ENCODE assay signal across 27 cellular contexts in genomic region chr1:166113630-166114029, GRCh38.
"Had no signal": no experiment of that assay in that cellular context is flagged by ENCODE, and none has a peak within 500 bp of the region (broad histone marks: within the 10 kb centered on the region; RNA-seq: fewer than 3 reads in every experiment).

No MANE protein-coding gene starts in this region.

- H3K27ac ChIP-seq: stomach, suprapubic skin, testis, thoracic aorta, thyroid gland, tibial artery, tibial nerve, transverse colon, upper lobe of left lung, upper lobe of right lung, uterus had no signal

- H3K4me3 ChIP-seq: stomach, suprapubic skin, testis, thoracic aorta, thyroid gland, tibial artery, tibial nerve, transverse colon, upper lobe of left lung, upper lobe of right lung, uterus had no signal

- H3K36me3 Mint-ChIP-seq: stimulated activated memory B cell treated with anti-CD40 and anti-IgM and Interleukin-4, amounts not matched to agents 10 μg/mL and 1 μg/mL and 100 μg/mL, for 72 hours; stimulated activated naive B cell treated with anti-CD40 and anti-IgM and Interleukin-4, amounts not matched to agents 10 μg/mL and 1 μg/mL and 100 μg/mL, for 72 hours; type B pancreatic cell had no signal

- H3K4me1 Mint-ChIP-seq: stimulated activated memory B cell treated with anti-CD40 and anti-IgM and Interleukin-4, amounts not matched to agents 10 μg/mL and 1 μg/mL and 100 μg/mL, for 72 hours; stimulated activated naive B cell treated with anti-CD40 and anti-IgM and Interleukin-4, amounts not matched to agents 10 μg/mL and 1 μg/mL and 100 μg/mL, for 72 hours; stimulated activated naive CD8-positive, alpha-beta T cell treated with anti-CD3 and anti-CD28 coated beads, Interleukin-15, amount 100 ng/mL, for 72 hours had no signal

- H3K36me3 ChIP-seq: stomach, suprapubic skin, thoracic aorta, thyroid gland, tibial artery, transverse colon, upper lobe of left lung, upper lobe of right lung, uterus had no signal

- H3K27ac Mint-ChIP-seq: stimulated activated memory B cell treated with anti-CD40 and anti-IgM and Interleukin-4, amounts not matched to agents 10 μg/mL and 1 μg/mL and 100 μg/mL, for 72 hours; stimulated activated naive B cell treated with anti-CD40 and anti-IgM and Interleukin-4, amounts not matched to agents 10 μg/mL and 1 μg/mL and 100 μg/mL, for 72 hours; stimulated activated naive CD8-positive, alpha-beta T cell treated with anti-CD3 and anti-CD28 coated beads, Interleukin-15, amount 100 ng/mL, for 72 hours; stimulated activated naive CD8-positive, alpha-beta T cell treated with anti-CD3 and anti-CD28 coated beads, Interleukin-15, Interleukin-2, amounts not matched to agents 100 ng/mL and 50 ng/mL, for 24 hours; type B pancreatic cell had no signal

- ATAC-seq: stimulated activated memory B cell treated with anti-CD40 and anti-IgM and Interleukin-4, amounts not matched to agents 10 μg/mL and 1 μg/mL and 100 μg/mL, for 72 hours; stimulated activated naive B cell treated with anti-CD40 and anti-IgM and Interleukin-4, amounts not matched to agents 10 μg/mL and 1 μg/mL and 100 μg/mL, for 72 hours; stimulated activated naive CD8-positive, alpha-beta T cell treated with anti-CD3 and anti-CD28 coated beads, Interleukin-15, amount 100 ng/mL, for 72 hours; stimulated activated naive CD8-positive, alpha-beta T cell treated with anti-CD3 and anti-CD28 coated beads, Interleukin-15, Interleukin-2, amounts not matched to agents 100 U/mL and 50 U/mL, for 24 hours; upper lobe of right lung had no signal

- DNase-seq: stimulated activated CD4-positive, alpha-beta T cell treated with anti-CD3 and anti-CD28 coated beads, Interleukin-1b, Interleukin-23, amount 100 ng/mL, for 48 hours; stimulated activated CD4-positive, alpha-beta T cell treated with anti-CD3 and anti-CD28 coated beads, Interleukin-2, amount 100 ng/mL, for 24 hours; stimulated activated CD4-positive, alpha-beta T cell treated with anti-CD3 and anti-CD28 coated beads, Interleukin-2, amount 100 ng/mL, for 48 hours; stimulated activated CD4-positive, alpha-beta T cell treated with anti-CD3 and anti-CD28 coated beads, Interleukin-4, amount 100 ng/mL, for 1 hour; stimulated activated CD4-positive, alpha-beta T cell treated with anti-CD3 and anti-CD28 coated beads, Interleukin-4, amount 100 ng/mL, for 24 hours; stimulated activated CD4-positive, alpha-beta T cell treated with anti-CD3 and anti-CD28 coated beads, Interleukin-4, amount 100 ng/mL, for 4 hours; stimulated activated CD8-positive, alpha-beta memory T cell treated with anti-CD3 and anti-CD28 coated beads, Interleukin-4, amount 100 ng/mL, for 48 hours; stimulated activated naive B cell treated with anti-CD40 and anti-IgM and Interleukin-4, amounts not matched to agents 10 μg/mL and 1 μg/mL and 100 μg/mL, for 72 hours; stimulated activated naive CD4-positive, alpha-beta T cell; stimulated activated naive CD8-positive, alpha-beta T cell treated with anti-CD3 and anti-CD28 coated beads, Interleukin-15, amount 100 ng/mL, for 72 hours; stimulated activated naive CD8-positive, alpha-beta T cell treated with anti-CD3 and anti-CD28 coated beads, Interleukin-15, Interleukin-2, amounts not matched to agents 100 U/mL and 50 U/mL, for 24 hours; stomach; substantia nigra; testis; thyroid gland; tibial artery; transverse colon; trophoblast cell; upper lobe of left lung; upper lobe of right lung; uterus had no signal

- H3K4me1 ChIP-seq: stomach, suprapubic skin, testis, thyroid gland, tibial artery, tibial nerve, transverse colon, upper lobe of left lung, upper lobe of right lung, uterus had no signal

- H3K9me3 Mint-ChIP-seq: stimulated activated memory B cell treated with anti-CD40 and anti-IgM and Interleukin-4, amounts not matched to agents 10 μg/mL and 1 μg/mL and 100 μg/mL, for 72 hours; stimulated activated naive B cell treated with anti-CD40 and anti-IgM and Interleukin-4, amounts not matched to agents 10 μg/mL and 1 μg/mL and 100 μg/mL, for 72 hours; stimulated activated naive CD8-positive, alpha-beta T cell treated with anti-CD3 and anti-CD28 coated beads, Interleukin-15, Interleukin-2, amounts not matched to agents 100 ng/mL and 50 ng/mL, for 24 hours; type B pancreatic cell had no signal

- H3K9me3 ChIP-seq: stomach, suprapubic skin, testis, thoracic aorta, thyroid gland, tibial artery, tibial nerve, transverse colon, upper lobe of left lung, upper lobe of right lung, uterus had no signal

- H3K27me3 ChIP-seq: stomach, suprapubic skin, testis, thyroid gland, tibial artery, tibial nerve, transverse colon, upper lobe of left lung, upper lobe of right lung, uterus had no signal

- H3K4me3 Mint-ChIP-seq: stimulated activated memory B cell treated with anti-CD40 and anti-IgM and Interleukin-4, amounts not matched to agents 10 μg/mL and 1 μg/mL and 100 μg/mL, for 72 hours; stimulated activated naive B cell treated with anti-CD40 and anti-IgM and Interleukin-4, amounts not matched to agents 10 μg/mL and 1 μg/mL and 100 μg/mL, for 72 hours; stimulated activated naive CD8-positive, alpha-beta T cell treated with anti-CD3 and anti-CD28 coated beads, Interleukin-15, amount 100 ng/mL, for 72 hours; stimulated activated naive CD8-positive, alpha-beta T cell treated with anti-CD3 and anti-CD28 coated beads, Interleukin-15, Interleukin-2, amounts not matched to agents 100 ng/mL and 50 ng/mL, for 24 hours; type B pancreatic cell had no signal
